Comparison of ENCODE assay signal across 10 cellular contexts in genomic region chr12:21509768-21510167, GRCh38. TPM values are rescaled to one million over a fixed set of nuclear protein-coding genes. Genes with fewer than 3 reads are reported as not detected.
DNase-seq lines count a peak whose midpoint lies in the region; ATAC-seq, FAIRE-seq and TF ChIP-seq lines count a peak whose summit lies in the region.
"Had no signal": no experiment of that assay in that cellular context is flagged by ENCODE, and none has a peak within 500 bp of the region (broad histone marks: within the 10 kb centered on the region; RNA-seq: fewer than 3 reads in every experiment).

No MANE protein-coding gene starts in this region.

- no peak overlapping the region for H3K4me3 ChIP-seq in right lobe of liver
- no peak overlapping the region for H3K4me3 ChIP-seq in mammary epithelial cell (replicated peaks in 1 of 3; ENCODE audit: insufficient read depth in 1 of 3, low read depth in 2 of 3, low read length in 3 of 3)

- dilution Hi-C loops in mammary epithelial cell (cut with HindIII; ENCODE audit: low sequenced_read_pairs) = no loop called here

- H3K27ac ChIP-seq in right lobe of liver = no peak overlapping the region
- no peak overlapping the region for H3K27ac ChIP-seq in mammary epithelial cell (ENCODE audit: insufficient read depth, low read depth, low read length)
- H3K27ac ChIP-seq: parathyroid adenoma had no signal

- H3K9me3 ChIP-seq in right lobe of liver = no peaks in the 10 kb centered on the region
- no peaks in the 10 kb centered on the region for H3K9me3 ChIP-seq in mammary epithelial cell (replicated peaks; ENCODE audit: insufficient read depth, low read length)

- H3K4me3 Mint-ChIP-seq in activated B cell treated with CpG ODN at 0.5 μM for 24 hours = peak overlapping the region; percentile 56

- CTCF ChIA-PET in activated B cell treated with CpG ODN at 0.5 μM for 24 hours (lab: Charles Lee) = no interaction called here
- CTCF ChIA-PET in mammary epithelial cell (lab: Charles Lee; ENCODE audit: low non-redundant PET) = no interaction called here

- TF ChIP-seq CTCF in activated B cell treated with CpG ODN at 0.5 μM for 24 hours (IDR thresholded peaks at IDR 0.05) (no peak), right lobe of liver (IDR thresholded peaks at IDR 0.05) (no peak), mammary epithelial cell (conservative IDR thresholded peaks at IDR 0.05 in 1 of 2, IDR thresholded peaks at IDR 0.05 in 1 of 2; ENCODE audit: extremely low read depth in 1 of 2, insufficient read depth in 1 of 2, low read depth in 1 of 2, low read length in 2 of 2) (no peak)

- H3K4me1 Mint-ChIP-seq in activated B cell treated with CpG ODN at 0.5 μM for 24 hours = peaks cover 22% of the 10 kb centered on the region

- ATAC-seq in GM19397 (IDR thresholded peaks at IDR 0.05; ENCODE audit: unreplicated experiment) (peak; percentile 89), HG03025 (IDR thresholded peaks at IDR 0.05; ENCODE audit: low FRiP score, unreplicated experiment) (peak; percentile 95), activated B cell treated with CpG ODN at 0.5 μM for 24 hours (ENCODE audit: low read depth) (no peak), right lobe of liver (no peak)

- no TSS peak for BruUV-seq in mammary epithelial cell (replicated peaks; lab: Mats Ljungman, UMichigan)

- no peaks in the 10 kb centered on the region for H3K27me3 Mint-ChIP-seq in activated B cell treated with CpG ODN at 0.5 μM for 24 hours

- peaks cover 0 to 5% (median 0%) of the 10 kb centered on the region in 4 donors for H3K4me1 ChIP-seq in right lobe of liver
- H3K4me1 ChIP-seq in mammary epithelial cell (ENCODE audit: insufficient read depth, low read length) = no peaks in the 10 kb centered on the region
- H3K4me1 ChIP-seq: parathyroid adenoma had no signal

- TF ChIP-seq POLR2A in GM12892 (IDR thresholded peaks at IDR 0.05; ENCODE audit: low read depth, low read length) = no peak
- no peak for TF ChIP-seq POLR2A in right lobe of liver (IDR thresholded peaks at IDR 0.05)

- H3K27me3 ChIP-seq in right lobe of liver = no peaks in the 10 kb centered on the region
- H3K27me3 ChIP-seq in mammary epithelial cell (ENCODE audit: insufficient read depth, low read length) = no peaks in the 10 kb centered on the region

- H3K79me2 ChIP-seq in mammary epithelial cell (ENCODE audit: insufficient read depth, low read length) = peaks cover 36% of the 10 kb centered on the region

- peak overlapping the region; percentile 85 for H3K27ac Mint-ChIP-seq in activated B cell treated with CpG ODN at 0.5 μM for 24 hours

- WGBS in right lobe of liver (ENCODE audit: insufficient coverage, low coverage, low lambda C conversion rate, missing lambda C conversion rate) = 40% methylated on average over 2 of the region's 2 CpGs
- 50% methylated on average over 2 of the region's 2 CpGs for whole genome bisulfite sequencing in mammary epithelial cell (ENCODE audit: low coverage, missing lambda C conversion rate)

- DNase-seq in GM12892 (ENCODE audit: insufficient read length) (peak; percentile 5), activated B cell treated with CpG ODN at 0.5 μM for 24 hours (no peak), anterior cingulate cortex (lab: John Stamatoyannopoulos, UW) (no peak), right lobe of liver (no peak), mammary epithelial cell (no peak), NCI-H82 treated with DMSO at 0.1 percent for 48 hours (lab: John Stamatoyannopoulos, UW; ENCODE audit: unreplicated experiment) (no peak)
- DNase-seq: NCI-H82 had no signal

- POLR2A ChIA-PET in activated B cell treated with CpG ODN at 0.5 μM for 24 hours (lab: Charles Lee) = interaction anchor here (0.9 to 1.3 kb wide), 2 partner anchors 9 to 148 kb away, joined by 3 to 4 read pairs; partner anchors contain the start of genes GOLT1B, LDHB and RECQL

- no peak overlapping the region for H3K4me2 ChIP-seq in mammary epithelial cell (ENCODE audit: insufficient read depth, low read depth, low read length)

- no peaks in the 10 kb centered on the region for H3K9me3 Mint-ChIP-seq in activated B cell treated with CpG ODN at 0.5 μM for 24 hours

- no peaks in the 10 kb centered on the region for H4K20me1 ChIP-seq in mammary epithelial cell (ENCODE audit: insufficient read depth, low read length)

- in situ Hi-C loops in mammary epithelial cell (cut with MboI; ENCODE audit: low sequenced_read_pairs in 2 of 2) = no loop called here

- H3K36me3 ChIP-seq in right lobe of liver = peaks cover 0 to 23% (median 2%) of the 10 kb centered on the region in 4 donors
- peaks cover 11% of the 10 kb centered on the region for H3K36me3 ChIP-seq in mammary epithelial cell (ENCODE audit: insufficient read depth, low read length)

- intact Hi-C loops in activated B cell treated with CpG ODN at 0.5 μM for 24 hours (cut with micrococcal nuclease) = loop anchor here (1.0 kb wide), 1 partner anchor 8 kb away; the partner anchor contains the start of genes GOLT1B and RECQL
- intact Hi-C loops in right lobe of liver (cut with DNase I) = no loop called here
- intact Hi-C loops in mammary epithelial cell (cut with micrococcal nuclease) = no loop called here

- H2AFZ ChIP-seq in mammary epithelial cell (ENCODE audit: low read depth, low read length) = no peak overlapping the region
- H2AFZ ChIP-seq: parathyroid adenoma had no signal

- peak; percentile 81 for FAIRE-seq in GM12892 (lab: Jason Lieb, UNC)

- H3K36me3 Mint-ChIP-seq in activated B cell treated with CpG ODN at 0.5 μM for 24 hours (ENCODE audit: low read depth) = peaks cover 57% of the 10 kb centered on the region

- H3K9ac ChIP-seq in mammary epithelial cell (ENCODE audit: insufficient read depth, low read length) = no peak overlapping the region
- H3K9ac ChIP-seq: parathyroid adenoma had no signal

RNA-seq across cellular contexts. Expression of gene GOLT1B, which starts 8.2 kb away (rescaled TPM):
- polyA plus RNA-seq in GM12892 (2012; ENCODE audit: missing spikeins) = 24.0 TPM
- total RNA-seq in activated B cell treated with CpG ODN at 0.5 μM for 24 hours (23.6 and 25.9 TPM in 2 replicates), right lobe of liver (10 to 100 TPM; 13.7 to 25.2 (median 18.1) TPM), mammary epithelial cell (10 to 100 TPM; 38.2 to 46.7 TPM)
- 42.2 TPM for polyA plus RNA-seq in mammary epithelial cell
- polyA minus RNA-seq in mammary epithelial cell = 15.3 TPM

RNA-seq across cellular contexts. Expression of gene RECQL, which starts 8.3 kb away (rescaled TPM):
- polyA plus RNA-seq in GM12892 (2012; ENCODE audit: missing spikeins) = 63.0 TPM
- total RNA-seq in activated B cell treated with CpG ODN at 0.5 μM for 24 hours (60.6 and 61.6 TPM in 2 replicates), right lobe of liver (10 to 100 TPM in 4 of 6 experiments, 1 to 10 TPM in 2; 8.9 to 21.2 (median 13.1) TPM), mammary epithelial cell (10 to 100 TPM; 55.3 to 57.9 TPM)
- polyA plus RNA-seq in mammary epithelial cell = 30.1 TPM
- 22.3 TPM for polyA minus RNA-seq in mammary epithelial cell

RNA-seq across cellular contexts. Expression of gene SPX, which starts 16.3 kb away (rescaled TPM):
- polyA plus RNA-seq in GM12892 (2012; ENCODE audit: missing spikeins) = not detected
- total RNA-seq in activated B cell treated with CpG ODN at 0.5 μM for 24 hours (0.18 and 0.54 TPM in 2 replicates), right lobe of liver (1 to 10 TPM in 2 of 6 experiments, under 1 TPM in 3, not detected in 1; 0.24 to 6.9 (median 0.56) TPM), mammary epithelial cell (under 1 TPM; 0.50 to 0.82 TPM)
- polyA plus RNA-seq in mammary epithelial cell = 0.15 TPM
- not detected for polyA minus RNA-seq in mammary epithelial cell

Comparison
In these comparisons a context has a peak if more than half of its experiments do, and no peak if none do; other contexts are left out.
1. ATAC-seq: peak in GM19397 (single experiment) and HG03025 (single experiment); none in activated B cell treated with CpG ODN at 0.5 μM for 24 hours (single experiment) and right lobe of liver (0 of 4).